In the genomic region with DNA sequence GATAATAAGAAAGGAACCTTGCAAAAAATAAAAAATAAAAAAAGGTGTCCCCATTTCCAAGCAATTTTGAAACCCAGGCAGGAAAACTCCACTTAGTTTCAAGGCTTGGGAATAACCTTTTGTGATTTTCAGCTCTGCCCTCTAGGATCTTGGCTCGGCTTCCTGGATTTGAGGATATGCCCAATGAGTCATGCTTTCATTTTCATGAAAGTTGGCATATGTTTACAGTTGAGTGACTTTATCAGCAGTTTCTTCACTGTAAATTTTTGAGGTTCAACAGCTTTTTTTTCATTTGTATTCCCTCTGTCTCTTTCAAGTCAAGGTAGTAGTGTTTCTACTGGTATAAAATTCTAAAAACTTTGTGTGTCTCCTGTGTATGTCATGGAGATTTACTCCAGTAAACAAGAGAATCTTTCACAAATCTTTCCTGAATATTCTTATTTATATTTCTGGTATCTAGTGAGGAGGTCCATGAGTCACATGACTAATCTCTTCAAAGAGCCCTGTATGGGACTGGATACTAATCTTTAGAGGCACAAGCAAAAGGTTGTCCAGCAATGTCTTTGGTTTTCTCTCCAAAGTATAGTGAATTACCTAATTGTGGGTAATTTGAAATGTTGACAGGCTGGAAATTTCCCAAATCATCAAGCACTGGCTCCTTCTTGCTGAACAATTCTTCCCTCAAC, we compare ENCODE assay signal across 1 cellular context.
TF ChIP-seq lines count a peak whose summit lies in the region.

No MANE protein-coding gene starts in this region.

TF ChIP-seq in GM23338, 12 proteins besides CTCF, POLR2A, EP300 and RAD21 (continued from another document):
- TF ChIP-seq, protein P1, sequence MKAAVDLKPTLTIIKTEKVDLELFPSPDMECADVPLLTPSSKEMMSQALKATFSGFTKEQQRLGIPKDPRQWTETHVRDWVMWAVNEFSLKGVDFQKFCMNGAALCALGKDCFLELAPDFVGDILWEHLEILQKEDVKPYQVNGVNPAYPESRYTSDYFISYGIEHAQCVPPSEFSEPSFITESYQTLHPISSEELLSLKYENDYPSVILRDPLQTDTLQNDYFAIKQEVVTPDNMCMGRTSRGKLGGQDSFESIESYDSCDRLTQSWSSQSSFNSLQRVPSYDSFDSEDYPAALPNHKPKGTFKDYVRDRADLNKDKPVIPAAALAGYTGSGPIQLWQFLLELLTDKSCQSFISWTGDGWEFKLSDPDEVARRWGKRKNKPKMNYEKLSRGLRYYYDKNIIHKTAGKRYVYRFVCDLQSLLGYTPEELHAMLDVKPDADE (IDR thresholded peaks at IDR 0.05): no peak
- TF ChIP-seq ZNF114 (CRISPR knock-in tag; IDR thresholded peaks at IDR 0.05): no peak
- TF ChIP-seq, protein P2, sequence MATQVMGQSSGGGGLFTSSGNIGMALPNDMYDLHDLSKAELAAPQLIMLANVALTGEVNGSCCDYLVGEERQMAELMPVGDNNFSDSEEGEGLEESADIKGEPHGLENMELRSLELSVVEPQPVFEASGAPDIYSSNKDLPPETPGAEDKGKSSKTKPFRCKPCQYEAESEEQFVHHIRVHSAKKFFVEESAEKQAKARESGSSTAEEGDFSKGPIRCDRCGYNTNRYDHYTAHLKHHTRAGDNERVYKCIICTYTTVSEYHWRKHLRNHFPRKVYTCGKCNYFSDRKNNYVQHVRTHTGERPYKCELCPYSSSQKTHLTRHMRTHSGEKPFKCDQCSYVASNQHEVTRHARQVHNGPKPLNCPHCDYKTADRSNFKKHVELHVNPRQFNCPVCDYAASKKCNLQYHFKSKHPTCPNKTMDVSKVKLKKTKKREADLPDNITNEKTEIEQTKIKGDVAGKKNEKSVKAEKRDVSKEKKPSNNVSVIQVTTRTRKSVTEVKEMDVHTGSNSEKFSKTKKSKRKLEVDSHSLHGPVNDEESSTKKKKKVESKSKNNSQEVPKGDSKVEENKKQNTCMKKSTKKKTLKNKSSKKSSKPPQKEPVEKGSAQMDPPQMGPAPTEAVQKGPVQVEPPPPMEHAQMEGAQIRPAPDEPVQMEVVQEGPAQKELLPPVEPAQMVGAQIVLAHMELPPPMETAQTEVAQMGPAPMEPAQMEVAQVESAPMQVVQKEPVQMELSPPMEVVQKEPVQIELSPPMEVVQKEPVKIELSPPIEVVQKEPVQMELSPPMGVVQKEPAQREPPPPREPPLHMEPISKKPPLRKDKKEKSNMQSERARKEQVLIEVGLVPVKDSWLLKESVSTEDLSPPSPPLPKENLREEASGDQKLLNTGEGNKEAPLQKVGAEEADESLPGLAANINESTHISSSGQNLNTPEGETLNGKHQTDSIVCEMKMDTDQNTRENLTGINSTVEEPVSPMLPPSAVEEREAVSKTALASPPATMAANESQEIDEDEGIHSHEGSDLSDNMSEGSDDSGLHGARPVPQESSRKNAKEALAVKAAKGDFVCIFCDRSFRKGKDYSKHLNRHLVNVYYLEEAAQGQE (IDR thresholded peaks at IDR 0.05; ENCODE audit: unreplicated experiment): no peak
TF ChIP-seq in GM23338: peak in this region for 0.
